28 cellular contexts compared by ENCODE assay signal in the genomic region with DNA sequence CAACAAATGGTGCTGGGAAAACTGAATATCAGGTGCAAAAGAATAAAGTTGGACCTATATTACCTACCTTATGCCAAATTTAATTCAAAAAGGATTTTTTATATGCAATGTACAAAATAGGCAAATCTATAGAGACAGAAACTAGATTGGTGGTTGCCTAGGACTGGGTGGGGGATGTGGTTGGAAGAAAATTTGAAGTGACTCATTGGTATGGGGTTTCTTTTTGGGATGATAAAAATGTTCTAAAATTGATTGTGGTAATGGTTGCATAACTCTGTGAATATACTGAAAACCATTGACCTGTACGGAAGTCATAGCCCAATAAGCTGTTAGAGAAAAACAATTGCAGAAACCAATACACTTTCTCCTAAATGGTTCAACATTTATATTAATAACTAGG.
A peak's percentile ranks its signal among the peaks of the same experiment; 100 is the strongest.
DNase-seq lines count a peak whose midpoint lies in the region; ATAC-seq and TF ChIP-seq lines count a peak whose summit lies in the region.
"Had no signal": no experiment of that assay in that cellular context is flagged by ENCODE, and none has a peak within 500 bp of the region (broad histone marks: within the 10 kb centered on the region; RNA-seq: fewer than 3 reads in every experiment).

No MANE protein-coding gene starts in this region.

- dilution Hi-C loops in IMR-90 (cut with HindIII; ENCODE audit: low sequenced_read_pairs, unreplicated experiment): no loop called here

- ATAC-seq in IMR-90 (ENCODE audit: low read depth) (no peak), GM18873 (IDR thresholded peaks at IDR 0.05; ENCODE audit: low FRiP score, unreplicated experiment) (no peak)
- ATAC-seq: left lung, pancreas, T-cell, WTC11 had no signal

- H3K79me1 ChIP-seq in IMR-90 (ENCODE audit: low read depth in 1 of 2, low read length in 2 of 2): no peaks in the 10 kb centered on the region

- no peak overlapping the region for H2BK20ac ChIP-seq in IMR-90 (ENCODE audit: low read depth, low read length)

- no peak overlapping the region for H3K18ac ChIP-seq in IMR-90 (ENCODE audit: low read depth, low read length)

- no peak overlapping the region for H4K8ac ChIP-seq in IMR-90 (ENCODE audit: low read depth in 2 of 2, low read length in 2 of 2)

- no peaks in the 10 kb centered on the region for H3K9me3 ChIP-seq in IMR-90 (ENCODE audit: control insufficient read depth, insufficient read depth, low read length)
- H3K9me3 ChIP-seq: esophagus squamous epithelium, left lung, pancreas had no signal

- intact Hi-C loops in IMR-90 (cut with micrococcal nuclease) (no loop called here), head of caudate nucleus (cut with DNase I) (no loop called here)

- H3K14ac ChIP-seq in IMR-90 (replicated peaks; ENCODE audit: low read depth, low read length): no peak overlapping the region

- no peak overlapping the region for H4K5ac ChIP-seq in IMR-90 (ENCODE audit: low read depth, low read length)

- H3K23ac ChIP-seq in IMR-90 (ENCODE audit: low read depth, low read length): no peak overlapping the region

- H4K20me1 ChIP-seq in IMR-90 (ENCODE audit: insufficient read depth, low read length): no peaks in the 10 kb centered on the region
- H4K20me1 ChIP-seq: BLaER1 had no signal

- DNase-seq in IMR-90: peak; percentile 4
- peak; percentile 18 for DNase-seq in OCI-M1 (lab: John Stamatoyannopoulos, UW)
- peak; percentile 26 to 52 for DNase-seq in cardiac fibroblast (ENCODE audit: low read depth in 2 of 2)
- DNase-seq in skeletal muscle cell (ENCODE audit: low read depth): peak; percentile 9
- DNase-seq in head of caudate nucleus: no peak
- DNase-seq in effector CD8-positive, alpha-beta T cell (lab: John Stamatoyannopoulos, UW): no peak
- DNase-seq: activated CD4-positive, alpha-beta T cell treated with anti-CD3 and anti-CD28 coated beads, Interleukin-2, amount 10 ng/mL, durations not matched to agents 24 days and 14 days; activated effector memory CD4-positive, alpha-beta T cell treated with Interleukin-2 at 50 U/mL for 16 hours; activated naive CD8-positive, alpha-beta T cell treated with anti-CD3 and anti-CD28 coated beads for 36 hours; cerebellar nuclear complex; dorsolateral prefrontal cortex; esophagus squamous epithelium; glutamatergic neuron; islet precursor cell; left lung; mesenchymal stem cell; NCI-H2029; NCI-H345; NCI-H748 treated with DMSO at 0.1 percent for 48 hours; pancreas; stimulated activated naive CD4-positive, alpha-beta T cell; T-cell had no signal

- H3K4ac ChIP-seq in IMR-90 (ENCODE audit: low read depth, low read length): no peak overlapping the region

- H3K27ac ChIP-seq in IMR-90 (ENCODE audit: insufficient read depth, low read length): no peak overlapping the region
- H3K27ac ChIP-seq: ascending aorta, BLaER1, dorsolateral prefrontal cortex, esophagus squamous epithelium, left lung, pancreas, RWPE1, skin epidermis had no signal

- no peaks in the 10 kb centered on the region for H3K4me1 ChIP-seq in IMR-90 (ENCODE audit: control insufficient read depth, insufficient read depth, low read length)
- H3K4me1 ChIP-seq: ascending aorta, BLaER1, esophagus squamous epithelium, left lung, pancreas had no signal

- in situ Hi-C loops in IMR-90 (cut with MboI; ENCODE audit: low sequenced_read_pairs): no loop called here

- H3K36me3 ChIP-seq in IMR-90 (ENCODE audit: control insufficient read depth, insufficient read depth, low read length): no peaks in the 10 kb centered on the region
- H3K36me3 ChIP-seq: ascending aorta, BLaER1, esophagus squamous epithelium, left lung, pancreas had no signal

- no peak overlapping the region for H3K4me2 ChIP-seq in IMR-90 (ENCODE audit: low read depth, low read length)
- H3K4me2 ChIP-seq: BLaER1 had no signal

- no peak overlapping the region for H3K56ac ChIP-seq in IMR-90 (ENCODE audit: extremely low read depth, insufficient read depth, low read length)

- no peak overlapping the region for H2AK9ac ChIP-seq in IMR-90 (replicated peaks; ENCODE audit: low read depth, low read length, poor library complexity)

- no TSS peak for BruUV-seq in IMR-90 (replicated peaks; lab: Mats Ljungman, UMichigan)

- no peak overlapping the region for H2BK120ac ChIP-seq in IMR-90 (ENCODE audit: low read depth, low read length)

- H3K9me1 ChIP-seq in IMR-90 (ENCODE audit: insufficient read depth, low read length): no peaks in the 10 kb centered on the region

- H3K27me3 ChIP-seq in IMR-90 (ENCODE audit: control insufficient read depth, insufficient read depth, low read length): no peaks in the 10 kb centered on the region
- H3K27me3 ChIP-seq: ascending aorta, esophagus squamous epithelium, left lung, pancreas had no signal

- CTCF ChIA-PET in IMR-90 (lab: Yijun Ruan, JAX): no interaction called here

- H2AK5ac ChIP-seq in IMR-90 (ENCODE audit: low read depth, low read length): no peak overlapping the region

- no peak for TF ChIP-seq RAD21 in IMR-90 (IDR thresholded peaks at IDR 0.05; ENCODE audit: low read length)

- POLR2A ChIA-PET in IMR-90 (lab: Charles Lee; ENCODE audit: unreplicated experiment): no interaction called here

- H3K9ac ChIP-seq in IMR-90 (ENCODE audit: low read depth, low read length): no peak overlapping the region
- H3K9ac ChIP-seq: BLaER1 had no signal

- H3K4me3 ChIP-seq in IMR-90 (ENCODE audit: insufficient read depth, low read depth, low read length) (no peak overlapping the region), cardiac fibroblast (replicated peaks in 1 of 2; ENCODE audit: low read depth in 2 of 2, low read length in 2 of 2) (no peak overlapping the region), skeletal muscle cell (ENCODE audit: low read depth, low read length) (no peak overlapping the region)
- H3K4me3 ChIP-seq: ascending aorta, BLaER1, dorsolateral prefrontal cortex, esophagus squamous epithelium, left lung, pancreas, skin epidermis had no signal

- WGBS in IMR-90 (ENCODE audit: extremely low coverage in 2 of 2, insufficient read length in 1 of 2), 2 experiments: no CpG with 5 or more reads among the region's 1 CpG

- no peak overlapping the region for H2BK15ac ChIP-seq in IMR-90 (ENCODE audit: low read depth, low read length)

- no peak for TF ChIP-seq POLR2A in IMR-90 (IDR thresholded peaks at IDR 0.05; ENCODE audit: low read depth, low read length)

- no peak overlapping the region for H2AFZ ChIP-seq in IMR-90 (replicated peaks; ENCODE audit: low read length, poor library complexity)

- TF ChIP-seq CTCF in IMR-90 (conservative IDR thresholded peaks at IDR 0.05; ENCODE audit: low read depth, low read length) (no peak), cardiac fibroblast (IDR thresholded peaks at IDR 0.05; ENCODE audit: low read depth, low read length) (no peak)

- H2BK5ac ChIP-seq in IMR-90 (ENCODE audit: low read depth, low read length, poor library complexity, severe bottlenecking): no peak overlapping the region

- H4K91ac ChIP-seq in IMR-90 (ENCODE audit: insufficient read depth, low read depth, low read length): no peak overlapping the region

TF ChIP-seq in IMR-90, 13 proteins besides CTCF, POLR2A, EP300 and RAD21:
- TF ChIP-seq CHD1 (IDR thresholded peaks at IDR 0.05; ENCODE audit: low read depth, low read length) (no peak), NFE2L2 (IDR thresholded peaks at IDR 0.05; ENCODE audit: low read depth, low read length) (no peak), RFX5 (IDR thresholded peaks at IDR 0.05; ENCODE audit: low read depth, low read length) (no peak), MXI1 (IDR thresholded peaks at IDR 0.05; ENCODE audit: borderline replicate concordance, low read depth, low read length) (no peak), CEBPB (IDR thresholded peaks at IDR 0.05; ENCODE audit: low read depth, low read length) (no peak)
- TF ChIP-seq, protein P1, sequence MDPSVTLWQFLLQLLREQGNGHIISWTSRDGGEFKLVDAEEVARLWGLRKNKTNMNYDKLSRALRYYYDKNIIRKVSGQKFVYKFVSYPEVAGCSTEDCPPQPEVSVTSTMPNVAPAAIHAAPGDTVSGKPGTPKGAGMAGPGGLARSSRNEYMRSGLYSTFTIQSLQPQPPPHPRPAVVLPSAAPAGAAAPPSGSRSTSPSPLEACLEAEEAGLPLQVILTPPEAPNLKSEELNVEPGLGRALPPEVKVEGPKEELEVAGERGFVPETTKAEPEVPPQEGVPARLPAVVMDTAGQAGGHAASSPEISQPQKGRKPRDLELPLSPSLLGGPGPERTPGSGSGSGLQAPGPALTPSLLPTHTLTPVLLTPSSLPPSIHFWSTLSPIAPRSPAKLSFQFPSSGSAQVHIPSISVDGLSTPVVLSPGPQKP (IDR thresholded peaks at IDR 0.05; ENCODE audit: borderline replicate concordance, low read depth, low read length): no peak

Comparison
In these comparisons a context has a peak if more than half of its experiments do, and no peak if none do; other contexts are left out.
1. DNase-seq: peak in IMR-90 (single experiment), OCI-M1 (single experiment), cardiac fibroblast (2 of 2) and skeletal muscle cell (single experiment); none in head of caudate nucleus (0 of 42) and effector CD8-positive, alpha-beta T cell (single experiment).